1 cellular context compared by ENCODE assay signal in the genomic region with DNA sequence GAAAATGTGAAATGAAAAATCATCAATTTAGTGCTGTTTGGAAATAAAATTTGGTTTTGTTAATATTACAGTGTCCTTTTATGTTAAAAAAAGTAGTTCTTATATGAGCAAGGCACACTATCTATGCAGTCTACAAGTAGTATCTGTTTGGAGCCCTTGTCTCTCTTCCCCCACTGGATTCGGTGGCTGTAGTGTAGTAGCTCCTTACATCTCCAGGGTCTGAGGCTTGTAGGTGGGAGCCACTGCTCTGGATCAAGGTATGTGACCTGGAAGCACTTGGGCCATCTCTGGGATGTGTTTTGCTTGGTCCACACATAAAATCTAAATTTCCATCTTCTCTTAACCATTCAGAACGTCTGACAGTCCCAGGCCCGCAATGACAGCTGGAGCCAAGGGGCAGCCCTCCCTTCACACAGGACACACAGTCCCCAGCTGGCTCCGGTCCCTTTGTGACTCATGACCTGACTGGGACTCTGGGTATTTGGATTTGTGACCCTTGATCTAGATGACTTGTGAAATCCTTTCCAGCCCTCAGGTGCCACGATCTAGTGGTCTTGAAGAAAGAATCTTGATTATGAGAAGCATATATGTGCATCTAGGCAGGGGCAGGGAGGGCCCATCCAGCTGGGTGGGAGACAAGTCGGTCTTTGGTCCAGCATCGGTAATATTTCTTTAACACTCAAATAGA.
TF ChIP-seq lines count a peak whose summit lies in the region.

No MANE protein-coding gene starts in this region.

TF ChIP-seq in HepG2, 621 proteins besides CTCF, POLR2A, EP300 and RAD21 (continued from another document and continues in another):
- TF ChIP-seq ZNF687 (CRISPR knock-in tag; IDR thresholded peaks at IDR 0.05) (peak; percentile 66), ZNF775 (CRISPR knock-in tag; IDR thresholded peaks at IDR 0.05; ENCODE audit: borderline replicate concordance) (no peak), MTA1 (CRISPR knock-in tag; IDR thresholded peaks at IDR 0.05; ENCODE audit: borderline replicate concordance) (no peak), ZNF563 (CRISPR knock-in tag; IDR thresholded peaks at IDR 0.05) (no peak), HMGXB4 (CRISPR knock-in tag; IDR thresholded peaks at IDR 0.05; ENCODE audit: borderline replicate concordance in 1 of 2, low read depth in 1 of 2) (0 out of 4 replicates have a peak, but pooled peaks of 1 of the 2 experiments have one; percentile 27), IRF2 (CRISPR knock-in tag; IDR thresholded peaks at IDR 0.05) (peak; percentile 81), CHCHD3 (CRISPR knock-in tag; IDR thresholded peaks at IDR 0.05) (no peak), ZNF7 (CRISPR knock-in tag; IDR thresholded peaks at IDR 0.05) (no peak), MTERF4 (CRISPR knock-in tag; IDR thresholded peaks at IDR 0.05) (no peak), AGO1 (IDR thresholded peaks at IDR 0.05; ENCODE audit: low read depth, low read length, poor library complexity, severe bottlenecking) (no peak), ZNF746 (CRISPR knock-in tag; IDR thresholded peaks at IDR 0.05) (no peak), ZNF773 (CRISPR knock-in tag; IDR thresholded peaks at IDR 0.05; ENCODE audit: borderline replicate concordance) (no peak), FLYWCH1 (CRISPR knock-in tag; IDR thresholded peaks at IDR 0.05) (no peak), ZNF350 (CRISPR knock-in tag; IDR thresholded peaks at IDR 0.05; ENCODE audit: borderline replicate concordance, low read depth) (no peak), ZNF710 (CRISPR knock-in tag; IDR thresholded peaks at IDR 0.05; ENCODE audit: borderline replicate concordance) (no peak), ZNF841 (CRISPR knock-in tag; IDR thresholded peaks at IDR 0.05; ENCODE audit: borderline replicate concordance) (no peak), ZNF574 (CRISPR knock-in tag; IDR thresholded peaks at IDR 0.05) (no peak), ZNF331 (CRISPR knock-in tag; IDR thresholded peaks at IDR 0.05) (0 out of 2 replicates have a peak, but pooled peaks have one; percentile 27), HNRNPK (IDR thresholded peaks at IDR 0.05; ENCODE audit: low read depth, low read length, poor library complexity, severe bottlenecking) (no peak), ZNF230 (CRISPR knock-in tag; IDR thresholded peaks at IDR 0.05) (no peak), ZNF564 (CRISPR knock-in tag; IDR thresholded peaks at IDR 0.05) (no peak), KDM3A (CRISPR knock-in tag; IDR thresholded peaks at IDR 0.05; ENCODE audit: low read depth) (no peak), ZNF362 (CRISPR knock-in tag; IDR thresholded peaks at IDR 0.05; ENCODE audit: borderline replicate concordance) (no peak), KAT8 (CRISPR knock-in tag; IDR thresholded peaks at IDR 0.05) (no peak), ZFP1 (CRISPR knock-in tag; IDR thresholded peaks at IDR 0.05) (no peak), HDAC1 (CRISPR knock-in tag; IDR thresholded peaks at IDR 0.05) (peak; percentile 83), RORA (CRISPR knock-in tag; IDR thresholded peaks at IDR 0.05) (no peak), NCOA5 (CRISPR knock-in tag; IDR thresholded peaks at IDR 0.05) (no peak), ZNF530 (CRISPR knock-in tag; IDR thresholded peaks at IDR 0.05; ENCODE audit: low read depth) (no peak), ZNF597 (CRISPR knock-in tag; IDR thresholded peaks at IDR 0.05) (no peak), ZNF652 (CRISPR knock-in tag; IDR thresholded peaks at IDR 0.05; ENCODE audit: borderline replicate concordance, low read depth) (no peak; the same call in 1 of the 2 replicates), HES4 (CRISPR knock-in tag; IDR thresholded peaks at IDR 0.05; ENCODE audit: borderline replicate concordance) (no peak), NFE2L1 (CRISPR knock-in tag; IDR thresholded peaks at IDR 0.05; ENCODE audit: borderline replicate concordance) (no peak), NBN (conservative IDR thresholded peaks at IDR 0.05) (no peak), ATF6 (CRISPR knock-in tag; conservative IDR thresholded peaks at IDR 0.05) (no peak), SMYD3 (CRISPR knock-in tag; IDR thresholded peaks at IDR 0.05) (no peak), ZMAT3 (CRISPR knock-in tag; conservative IDR thresholded peaks at IDR 0.05) (no peak), MLLT10 (CRISPR knock-in tag; IDR thresholded peaks at IDR 0.05) (no peak), ZSCAN12 (CRISPR knock-in tag; IDR thresholded peaks at IDR 0.05) (no peak)
- TF ChIP-seq, protein P1, sequence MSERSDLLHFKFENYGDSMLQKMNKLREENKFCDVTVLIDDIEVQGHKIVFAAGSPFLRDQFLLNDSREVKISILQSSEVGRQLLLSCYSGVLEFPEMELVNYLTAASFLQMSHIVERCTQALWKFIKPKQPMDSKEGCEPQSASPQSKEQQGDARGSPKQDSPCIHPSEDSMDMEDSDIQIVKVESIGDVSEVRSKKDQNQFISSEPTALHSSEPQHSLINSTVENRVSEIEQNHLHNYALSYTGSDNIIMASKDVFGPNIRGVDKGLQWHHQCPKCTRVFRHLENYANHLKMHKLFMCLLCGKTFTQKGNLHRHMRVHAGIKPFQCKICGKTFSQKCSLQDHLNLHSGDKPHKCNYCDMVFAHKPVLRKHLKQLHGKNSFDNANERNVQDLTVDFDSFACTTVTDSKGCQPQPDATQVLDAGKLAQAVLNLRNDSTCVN (CRISPR knock-in tag; IDR thresholded peaks at IDR 0.05; ENCODE audit: borderline replicate concordance), result no peak
